Comparison of ENCODE assay signal across 31 cellular contexts in the genomic region with DNA sequence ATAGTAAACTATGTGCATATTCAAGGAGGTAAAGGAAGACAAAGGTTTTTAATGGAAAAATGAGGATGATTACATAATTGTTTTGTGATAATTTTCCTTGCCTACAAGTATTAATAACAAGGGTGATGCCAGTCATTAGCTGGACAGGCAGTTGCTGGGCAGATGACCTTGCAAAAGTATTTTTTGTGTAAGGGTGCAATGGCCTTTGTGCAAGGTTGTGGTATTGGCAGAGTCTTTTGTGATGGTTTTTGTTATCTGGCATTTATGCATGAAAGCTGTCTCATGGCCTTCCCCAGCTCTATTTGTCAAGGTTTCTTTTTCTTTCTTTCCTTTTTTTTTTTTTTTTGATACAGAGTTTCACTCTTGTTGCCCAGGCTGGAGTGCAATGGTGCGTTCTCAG.
"Had no signal": no experiment of that assay in that cellular context is flagged by ENCODE, and none has a peak within 500 bp of the region (broad histone marks: within the 10 kb centered on the region; RNA-seq: fewer than 3 reads in every experiment).

No MANE protein-coding gene starts in this region.

- H3K27me3 ChIP-seq: body of pancreas, brain microvascular endothelial cell, breast epithelium had no signal

- H3K4me1 ChIP-seq: breast epithelium had no signal

- H3K4me3 ChIP-seq: body of pancreas, breast epithelium had no signal

- H3K9me3 ChIP-seq: body of pancreas, breast epithelium had no signal

- DNase-seq: activated B cell treated with CpG ODN at 0.5 μM for 24 hours; activated CD4-positive, alpha-beta memory T cell treated with anti-CD3 and anti-CD28 coated beads for 36 hours; activated CD4-positive, alpha-beta T cell treated with anti-CD3 and anti-CD28 coated beads for 4 hours; activated CD4-positive, alpha-beta T cell treated with anti-CD3 and anti-CD28 coated beads, Interleukin-2, amount 10 ng/mL, durations not matched to agents 24 days and 14 days; activated CD4-positive, alpha-beta T cell treated with anti-CD3 and anti-CD28 coated beads, Interleukin-2, amount 50 U/mL, for 1 hour; activated CD4-positive, alpha-beta T cell treated with anti-CD3 and anti-CD28 coated beads, Interleukin-2, amount 50 U/mL, for 4 hours; activated CD4-positive, CD25-positive, alpha-beta regulatory T cell treated with anti-CD3 and anti-CD28 coated beads, Interleukin-2, amount 50 U/mL, for 72 hours; activated CD8-positive, alpha-beta memory T cell treated with anti-CD3 and anti-CD28 coated beads, Interleukin-2, amount 50 U/mL, for 4 hours; activated CD8-positive, alpha-beta T cell treated with anti-CD3 and anti-CD28 coated beads for 36 hours; activated effector memory CD4-positive, alpha-beta T cell treated with anti-CD3 and anti-CD28 coated beads, Interleukin-2, amount 50 U/mL, for 16 hours; activated gamma-delta T cell treated with Interleukin-2 at 50 U/mL for 16 hours; activated naive CD4-positive, alpha-beta T cell; activated naive CD4-positive, alpha-beta T cell treated with anti-CD3 and anti-CD28 coated beads for 36 hours; activated naive CD4-positive, alpha-beta T cell treated with anti-CD3 and anti-CD28 coated beads, Interleukin-2, amount 50 U/mL, for 16 hours; activated naive CD8-positive, alpha-beta T cell treated with anti-CD3 and anti-CD28 coated beads for 36 hours; activated T-cell treated with anti-CD3 and anti-CD28 coated beads for 4 hours; activated T-cell treated with anti-CD3 and anti-CD28 coated beads, Interleukin-2, amount 50 U/mL, for 1 hour; activated T-cell treated with anti-CD3 and anti-CD28 coated beads, Interleukin-2, amount 50 U/mL, for 4 hours; activated T-cell treated with anti-CD3 and anti-CD28 coated beads, Interleukin-2, amount 50 U/mL, for 72 hours; amniotic stem cell; aorta; body of pancreas; central memory CD4-positive, alpha-beta T cell; T-helper 1 cell; T-helper 2 cell; T-helper 9 cell had no signal

- ATAC-seq: activated CD8-positive, alpha-beta T cell treated with anti-CD3 and anti-CD28 coated beads for 36 hours; activated naive CD4-positive, alpha-beta T cell treated with anti-CD3 and anti-CD28 coated beads, Interleukin-2, amount 50 U/mL, for 72 hours; activated T-cell treated with anti-CD3 and anti-CD28 coated beads, Interleukin-2, amount 50 U/mL, for 4 hours; activated T-cell treated with anti-CD3 and anti-CD28 coated beads, Interleukin-2, amount 50 U/mL, for 72 hours; activated T-helper 17 cell treated with anti-CD3 and anti-CD28 coated beads, Interleukin-2, amount 50 U/mL, for 72 hours; body of pancreas had no signal

- H3K27ac ChIP-seq: body of pancreas, brain microvascular endothelial cell, breast epithelium, VCaP had no signal

- H3K36me3 ChIP-seq: brain microvascular endothelial cell, breast epithelium had no signal
